In the genomic region with DNA sequence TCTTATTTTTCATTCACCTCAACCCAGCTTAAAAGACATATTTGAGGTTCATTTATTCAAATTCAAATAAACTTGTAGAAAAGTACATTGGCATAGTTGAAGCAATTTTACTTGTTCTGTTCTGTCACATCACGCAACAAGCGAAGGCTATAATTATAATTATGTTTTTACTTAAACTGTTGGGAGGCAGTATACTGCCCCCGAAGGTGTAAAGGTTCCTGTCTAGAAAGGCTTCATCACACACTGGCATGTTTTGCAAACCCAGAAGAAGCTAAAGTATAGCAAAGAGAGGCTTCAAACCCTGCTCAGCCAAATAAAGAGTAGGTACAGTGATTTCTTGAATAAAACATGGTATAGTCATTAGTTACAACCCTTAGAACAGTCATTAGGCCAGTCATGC, we compare ENCODE assay signal across 22 cellular contexts.
"Had no signal": no experiment of that assay in that cellular context is flagged by ENCODE, and none has a peak within 500 bp of the region (broad histone marks: within the 10 kb centered on the region; RNA-seq: fewer than 3 reads in every experiment).

No MANE protein-coding gene starts in this region.

- H3K27me3 Mint-ChIP-seq: activated B cell treated with CpG ODN at 0.5 μM for 24 hours; activated CD4-positive, alpha-beta T cell treated with anti-CD3 and anti-CD28 coated beads for 36 hours; activated CD8-positive, alpha-beta memory T cell treated with anti-CD3 and anti-CD28 coated beads, Interleukin-2, amount 10 ng/mL, durations not matched to agents 7 days and 5 days; progenitor cell of endocrine pancreas had no signal

- H3K27ac ChIP-seq: gastrocnemius medialis, left ventricle myocardium inferior, ovary, skin epidermis, testis, transverse colon had no signal

- H3K36me3 ChIP-seq: gastrocnemius medialis, left ventricle myocardium inferior, ovary, transverse colon had no signal

- H3K36me3 Mint-ChIP-seq: activated CD8-positive, alpha-beta memory T cell treated with anti-CD3 and anti-CD28 coated beads, Interleukin-2, amount 10 ng/mL, durations not matched to agents 7 days and 5 days; natural killer cell treated with Interleukin-12 subunit alpha and Interleukin-12 subunit beta and Interleukin-15 and Interleukin-18, amount 100 ng/mL, for 72 hours had no signal

- H3K4me1 Mint-ChIP-seq: activated B cell treated with CpG ODN at 0.5 μM for 24 hours; activated CD4-positive, alpha-beta T cell treated with anti-CD3 and anti-CD28 coated beads for 36 hours; activated CD8-positive, alpha-beta memory T cell treated with anti-CD3 and anti-CD28 coated beads, Interleukin-2, amount 10 ng/mL, durations not matched to agents 7 days and 5 days had no signal

- H3K4me3 ChIP-seq: gastrocnemius medialis, left ventricle myocardium inferior, mucosa of descending colon, ovary, skin epidermis, testis, transverse colon had no signal

- H3K27me3 ChIP-seq: gastrocnemius medialis, ovary, testis, transverse colon had no signal

- H3K27ac Mint-ChIP-seq: activated B cell treated with CpG ODN at 0.5 μM for 24 hours; activated CD4-positive, alpha-beta T cell treated with anti-CD3 and anti-CD28 coated beads for 36 hours; activated CD8-positive, alpha-beta memory T cell treated with anti-CD3 and anti-CD28 coated beads, Interleukin-2, amount 10 ng/mL, durations not matched to agents 7 days and 5 days; activated CD8-positive, alpha-beta T cell treated with anti-CD3 and anti-CD28 coated beads, Interleukin-2, amount 10 ng/mL, durations not matched to agents 7 days and 5 days; activated naive CD4-positive, alpha-beta T cell treated with anti-CD3 and anti-CD28 coated beads, Interleukin-2, amount 50 U/mL, for 72 hours; activated T-helper 2 cell treated with anti-CD3 and anti-CD28 coated beads, Interferon-gamma antibody, Interleukin-2, Interleukin-4, amounts not matched to agents 10 μg/mL and 5 μg/mL and 100 μg/mL, durations not matched to agents 14 hours and 24 hours and 36 hours; natural killer cell treated with Interleukin-12 subunit alpha and Interleukin-12 subunit beta and Interleukin-15 and Interleukin-18, amount 100 ng/mL, for 72 hours; progenitor cell of endocrine pancreas had no signal

- H3K4me1 ChIP-seq: gastrocnemius medialis, testis, transverse colon had no signal

- H3K9me3 ChIP-seq: gastrocnemius medialis, left ventricle myocardium inferior, mucosa of descending colon, ovary, testis, transverse colon had no signal

- H3K9me3 Mint-ChIP-seq: activated B cell treated with CpG ODN at 0.5 μM for 24 hours; activated naive CD4-positive, alpha-beta T cell treated with anti-CD3 and anti-CD28 coated beads, Interleukin-2, amount 50 U/mL, for 72 hours; activated T-helper 2 cell treated with anti-CD3 and anti-CD28 coated beads, Interferon-gamma antibody, Interleukin-2, Interleukin-4, amounts not matched to agents 10 μg/mL and 5 μg/mL and 100 μg/mL, durations not matched to agents 14 hours and 24 hours and 36 hours; natural killer cell treated with Interleukin-12 subunit alpha and Interleukin-12 subunit beta and Interleukin-15 and Interleukin-18, amount 100 ng/mL, for 72 hours had no signal

- H3K4me3 Mint-ChIP-seq: activated B cell treated with CpG ODN at 0.5 μM for 24 hours; activated CD4-positive, alpha-beta T cell treated with anti-CD3 and anti-CD28 coated beads for 36 hours; activated CD8-positive, alpha-beta memory T cell treated with anti-CD3 and anti-CD28 coated beads, Interleukin-2, amount 10 ng/mL, durations not matched to agents 7 days and 5 days; activated CD8-positive, alpha-beta T cell treated with anti-CD3 and anti-CD28 coated beads, Interleukin-2, amount 10 ng/mL, durations not matched to agents 7 days and 5 days; natural killer cell treated with Interleukin-12 subunit alpha and Interleukin-12 subunit beta and Interleukin-15 and Interleukin-18, amount 100 ng/mL, for 72 hours had no signal

- DNase-seq: activated B cell treated with CpG ODN at 0.5 μM for 24 hours; activated CD4-positive, alpha-beta T cell treated with anti-CD3 and anti-CD28 coated beads for 36 hours; activated CD8-positive, alpha-beta memory T cell treated with anti-CD3 and anti-CD28 coated beads, Interleukin-2, amount 10 ng/mL, durations not matched to agents 7 days and 5 days; activated CD8-positive, alpha-beta T cell treated with anti-CD3 and anti-CD28 coated beads, Interleukin-2, amount 10 ng/mL, durations not matched to agents 7 days and 5 days; activated naive CD4-positive, alpha-beta T cell; activated T-cell treated with anti-CD3 and anti-CD28 coated beads, Interleukin-2, amount 50 U/mL, for 48 hours; effector CD8-positive, alpha-beta T cell; gastrocnemius medialis; glutamatergic neuron; left ventricle myocardium inferior; mucosa of descending colon; ovary; stimulated activated CD4-positive, alpha-beta T cell treated with anti-CD3 and anti-CD28 coated beads, Interleukin-12 subunit alpha, Interleukin-12 subunit beta, amount 100 ng/mL, for 4 hours; stimulated activated CD4-positive, alpha-beta T cell treated with anti-CD3 and anti-CD28 coated beads, Interleukin-4, amount 100 ng/mL, for 1 hour; stimulated activated naive CD8-positive, alpha-beta T cell treated with anti-CD3 and anti-CD28 coated beads, Interleukin-15, Interleukin-2, amounts not matched to agents 100 U/mL and 50 U/mL, for 24 hours; testis; transverse colon had no signal
